ENCODE assay signal across 8 cellular contexts in the genomic region with DNA sequence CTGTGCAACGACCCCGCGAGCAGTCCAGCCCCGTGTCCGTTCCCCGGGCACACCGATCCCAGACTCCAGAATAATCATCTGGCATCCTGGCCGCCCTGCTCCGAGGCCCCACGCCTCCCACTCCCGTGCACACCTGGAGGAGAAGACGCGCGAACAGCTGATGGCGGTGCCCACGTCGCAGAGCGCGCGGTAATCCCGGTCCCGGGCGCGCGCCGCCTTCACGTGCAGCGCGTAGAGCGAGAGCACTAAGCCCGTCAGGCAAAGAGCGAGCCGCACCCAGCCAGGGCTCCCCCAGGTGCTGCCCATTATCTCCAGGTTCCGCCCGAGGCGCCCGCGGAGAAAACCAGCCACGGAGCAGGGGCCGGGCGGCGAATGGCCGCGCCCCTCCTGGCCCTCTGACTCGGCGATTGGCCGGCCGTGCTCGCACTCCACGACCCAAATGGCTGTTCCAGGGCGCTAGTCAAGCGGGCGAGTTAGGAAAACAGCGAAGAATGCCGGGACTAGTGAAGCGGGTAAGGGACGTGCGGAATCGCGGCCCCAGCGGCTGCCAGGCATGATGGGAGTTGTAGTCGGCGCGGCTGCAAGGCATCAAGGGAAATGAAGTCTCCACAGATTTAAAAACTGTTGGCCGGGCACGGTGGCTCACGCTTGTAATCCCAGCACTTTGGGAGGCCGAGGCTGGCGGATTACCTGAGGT. TPM values are rescaled to one million over a fixed set of nuclear protein-coding genes. Genes with fewer than 3 reads are reported as not detected.
DNase-seq lines count a peak whose midpoint lies in the region; ATAC-seq, FAIRE-seq and TF ChIP-seq lines count a peak whose summit lies in the region.

A gene (minus strand): TSS at position 374 of the 697 bp plus-strand sequence. CDS start 68 bp downstream, at position 306.

- H4K20me1 ChIP-seq in BLaER1 treated with 17β-estradiol and CSF1 and Interleukin-3, amounts not matched to agents 10 nM and 100 nM: peaks cover 0 to 29% (median 0%) of the 10 kb centered on the region in 11 experiments; a peak in 7 of 22 replicates
- peaks cover 12% of the 10 kb centered on the region for H4K20me1 ChIP-seq in HepG2 (ENCODE audit: insufficient read depth, low read length)

- peak within 1 kb of the TSS; percentile 47 to 82 (median 77); a peak in 21 of 22 replicates for H3K27ac ChIP-seq in BLaER1 treated with 17β-estradiol and CSF1 and Interleukin-3, amounts not matched to agents 10 nM and 100 nM
- H3K27ac ChIP-seq in HepG2 (ENCODE audit: extremely low read length, insufficient read depth, low read length): peak within 1 kb of the TSS; percentile 84

- peak; percentile 99 for DNase-seq in NCI-H69 (lab: John Stamatoyannopoulos, UW)
- DNase-seq in activated CD4-positive, alpha-beta T cell treated with anti-CD3 and anti-CD28 coated beads, Interleukin-2, amount 50 U/mL, for 24 hours (ENCODE audit: low read depth in 1 of 2, low spot score in 1 of 2): peak; percentile 79 to 90
- peak; percentile 98 for DNase-seq in HepG2 (ENCODE audit: low spot score)
- peak; percentile 86 for DNase-seq in stimulated activated CD4-positive, alpha-beta T cell treated with anti-CD3 and anti-CD28 coated beads, Interleukin-4, amount 100 ng/mL, for 1 hour

- in situ Hi-C loops in HepG2 (cut with HindIII; ENCODE audit: extremely low pct_ligation_motif_present, low pct_unique_long_range_greater_than_20kb): no loop called here

- WGBS in HepG2 (ENCODE audit: low lambda C conversion rate): under 1% methylated on average over 47 of the region's 69 CpGs

- CTCF ChIA-PET in HepG2 (lab: Yijun Ruan, JAX; ENCODE audit: low intra/inter-chr PET ratio, low total read pairs): interaction anchor here (2.5 to 2.9 kb wide), 2 partner anchors 109 to 141 kb away, joined by 8 to 25 read pairs; a partner anchor contains a TSS

- ATAC-seq in GM19324 (IDR thresholded peaks at IDR 0.05; ENCODE audit: low FRiP score, unreplicated experiment) (peak; percentile 91), HG03469 (IDR thresholded peaks at IDR 0.05; ENCODE audit: unreplicated experiment) (peak; percentile 69), HepG2 (peak; percentile 95)

- peaks cover 37% of the 10 kb centered on the region for H3K4me1 Mint-ChIP-seq in dendritic cell treated with granulocyte-macrophage colony-stimulating factor and Interleukin-4, amounts not matched to agents 40 ng/mL and 50 ng/mL, for 4 days (ENCODE audit: low read depth)

- H3K9me3 Mint-ChIP-seq in dendritic cell treated with granulocyte-macrophage colony-stimulating factor and Interleukin-4, amounts not matched to agents 40 ng/mL and 50 ng/mL, for 4 days: peaks cover under 1% of the 10 kb centered on the region

- 0 out of 22 replicates have a peak, but pooled peaks cover 0 to under 1% (median 0%) of the 10 kb centered on the region in 11 experiments for H3K9me3 ChIP-seq in BLaER1 treated with 17β-estradiol and CSF1 and Interleukin-3, amounts not matched to agents 10 nM and 100 nM (replicated peaks in 1 of 11)
- H3K9me3 ChIP-seq in HepG2 (ENCODE audit: low read length): no peaks in the 10 kb centered on the region

- H3K36me3 ChIP-seq in BLaER1 treated with 17β-estradiol and CSF1 and Interleukin-3, amounts not matched to agents 10 nM and 100 nM: peaks cover 13 to 32% (median 22%) of the 10 kb centered on the region in 11 experiments
- H3K36me3 ChIP-seq in HepG2 (replicated peaks in 1 of 2; ENCODE audit: control insufficient read depth in 1 of 2, insufficient read depth in 2 of 2, low read length in 2 of 2): peaks cover 9 to 28% of the 10 kb centered on the region in 2 experiments

- peak within 1 kb of the TSS; percentile 83 for H3K27ac Mint-ChIP-seq in dendritic cell treated with granulocyte-macrophage colony-stimulating factor and Interleukin-4, amounts not matched to agents 40 ng/mL and 50 ng/mL, for 4 days

- peak within 1 kb of the TSS; percentile 83 to 99 (median 97) for H3K4me2 ChIP-seq in BLaER1 treated with 17β-estradiol and CSF1 and Interleukin-3, amounts not matched to agents 10 nM and 100 nM
- peak within 1 kb of the TSS; percentile 99 for H3K4me2 ChIP-seq in HepG2 (ENCODE audit: low read depth, low read length)

- H2AFZ ChIP-seq in HepG2 (ENCODE audit: low read length): no peak within 1 kb of the TSS

- peak within 1 kb of the TSS; percentile 88 for H3K4me3 Mint-ChIP-seq in dendritic cell treated with granulocyte-macrophage colony-stimulating factor and Interleukin-4, amounts not matched to agents 40 ng/mL and 50 ng/mL, for 4 days

- BruUV-seq in HepG2 (replicated peaks; lab: Mats Ljungman, UMichigan): no TSS peak

- peak; percentile 44 for TF ChIP-seq CTCF in HepG2 (CRISPR knock-in tag; IDR thresholded peaks at IDR 0.05)

- H3K79me2 ChIP-seq in HepG2 (ENCODE audit: insufficient read depth, low read length): peaks cover 33% of the 10 kb centered on the region

- no peaks in the 10 kb centered on the region for H3K27me3 Mint-ChIP-seq in dendritic cell treated with granulocyte-macrophage colony-stimulating factor and Interleukin-4, amounts not matched to agents 40 ng/mL and 50 ng/mL, for 4 days

- peak; percentile 95 for FAIRE-seq in HepG2 (lab: Jason Lieb, UNC)

- intact Hi-C loops in dendritic cell treated with granulocyte-macrophage colony-stimulating factor and Interleukin-4, amounts not matched to agents 40 ng/mL and 50 ng/mL, for 4 days (cut with micrococcal nuclease): loop anchor here (1.0 to 10.0 kb wide), 5 partner anchors 20 to 350 kb away; a partner anchor contains a TSS
- intact Hi-C loops in HepG2 (cut with micrococcal nuclease; ENCODE audit: unreplicated experiment): loop anchor here (1.0 to 10.0 kb wide), 5 partner anchors 20 to 348 kb away; a partner anchor contains a TSS

- H3K9ac ChIP-seq in BLaER1 treated with 17β-estradiol and CSF1 and Interleukin-3, amounts not matched to agents 10 nM and 100 nM: peak within 1 kb of the TSS; percentile 80 to 90 (median 87)
- H3K9ac ChIP-seq in HepG2 (ENCODE audit: insufficient read depth, low read depth, low read length): peak within 1 kb of the TSS; percentile 94

- H3K27me3 ChIP-seq in BLaER1 treated with 17β-estradiol and CSF1 and Interleukin-3, amounts not matched to agents 10 nM and 100 nM: no peaks in the 10 kb centered on the region
- H3K27me3 ChIP-seq in HepG2 (ENCODE audit: control insufficient read depth in 1 of 2, insufficient read depth in 2 of 2, low read length in 2 of 2): no peaks in the 10 kb centered on the region; a peak in 1 of 5 replicates

- peaks cover 36% of the 10 kb centered on the region for H3K36me3 Mint-ChIP-seq in dendritic cell treated with granulocyte-macrophage colony-stimulating factor and Interleukin-4, amounts not matched to agents 40 ng/mL and 50 ng/mL, for 4 days (ENCODE audit: low read depth)

- peak within 1 kb of the TSS; percentile 81 to 98 (median 92) for H3K4me3 ChIP-seq in BLaER1 treated with 17β-estradiol and CSF1 and Interleukin-3, amounts not matched to agents 10 nM and 100 nM
- H3K4me3 ChIP-seq in HepG2 (replicated peaks in 1 of 3; ENCODE audit: insufficient read depth in 1 of 3, low read depth in 2 of 3, low read length in 3 of 3): peak within 1 kb of the TSS; percentile 80 to 100 (median 82)

- POLR2A ChIA-PET in HepG2 (lab: Yijun Ruan, JAX): interaction anchor here (0.7 to 5.0 kb wide), 10 partner anchors 21 to 373 kb away, joined by 3 to 49 read pairs (median 10); a partner anchor contains a TSS

- peak; percentile 32; the same call in 1 of the 2 replicates for TF ChIP-seq RAD21 in HepG2 (CRISPR knock-in tag; IDR thresholded peaks at IDR 0.05)

- peaks cover 20 to 46% (median 29%) of the 10 kb centered on the region in 10 experiments for H3K4me1 ChIP-seq in BLaER1 treated with 17β-estradiol and CSF1 and Interleukin-3, amounts not matched to agents 10 nM and 100 nM
- H3K4me1 ChIP-seq in HepG2 (ENCODE audit: insufficient read depth, low read length): peaks cover 27% of the 10 kb centered on the region

- peak; percentile 84 to 90 for TF ChIP-seq POLR2A in HepG2 (IDR thresholded peaks at IDR 0.05; ENCODE audit: insufficient read depth in 1 of 2, low read depth in 2 of 2, low read length in 2 of 2)

- TF ChIP-seq EP300 in HepG2 (IDR thresholded peaks at IDR 0.05; ENCODE audit: low read depth in 2 of 2, low read length in 2 of 2) (peak in 1 of 2 experiments; percentile 44; a peak in 1 of 4 replicates), HepG2 (CRISPR knock-in tag; IDR thresholded peaks at IDR 0.05; ENCODE audit: borderline replicate concordance) (peak; percentile 51)

TF ChIP-seq in HepG2, 621 proteins besides CTCF, POLR2A, EP300 and RAD21 (continues in another document):
- TF ChIP-seq ZKSCAN8 (CRISPR knock-in tag; IDR thresholded peaks at IDR 0.05; ENCODE audit: borderline replicate concordance) (peak; percentile 57; the same call in 1 of the 2 replicates), KLF12 (CRISPR knock-in tag; IDR thresholded peaks at IDR 0.05; ENCODE audit: borderline replicate concordance) (peak; percentile 93; the same call in 1 of the 2 replicates), THAP11 (CRISPR knock-in tag; IDR thresholded peaks at IDR 0.05) (peak; percentile 99), KDM6A (CRISPR knock-in tag; IDR thresholded peaks at IDR 0.05; ENCODE audit: low read depth) (no peak)

RNA-seq across cellular contexts. Expression of the gene that starts here (rescaled TPM):
- 92.1 and 141 TPM in 2 replicates for total RNA-seq in HepG2 (2016; rRNA removed; fragmentation: Illumina TruSeq; extraction: Trizol)
- 108 and 123 TPM in 2 replicates for total RNA-seq in HepG2 (2016; cell fraction: cytosol; rRNA removed; fragmentation: Illumina TruSeq; extraction: Trizol; ENCODE audit: low read depth)
- 100 and 140 TPM in 2 replicates for total RNA-seq in HepG2 (2016; cell fraction: insoluble cytoplasmic fraction; rRNA removed; fragmentation: Illumina TruSeq; extraction: Trizol)
- total RNA-seq in HepG2 (2016; cell fraction: membrane; rRNA removed; fragmentation: Illumina TruSeq; extraction: Trizol): 83.8 and 103 TPM in 2 replicates
- 94.6 and 113 TPM in 2 replicates for total RNA-seq in HepG2 (2016; cell fraction: nucleus; rRNA removed; fragmentation: Illumina TruSeq; extraction: Trizol)
- 613 and 615 TPM in 2 replicates for polyA plus RNA-seq in HepG2 (2011; rRNA removed)
- polyA plus RNA-seq in HepG2 (2011; cell fraction: cytosol; rRNA removed): 980 and 1,226 TPM in 2 replicates
- 399 and 426 TPM in 2 replicates for polyA plus RNA-seq in HepG2 (2011; cell fraction: nucleus; rRNA removed)
- polyA plus RNA-seq in HepG2 (2012): 226 and 325 TPM in 2 replicates
- 88.3 and 112 TPM in 2 replicates for polyA plus RNA-seq in HepG2 (2016; cell fraction: cytosol; fragmentation: Illumina TruSeq; extraction: Trizol; ENCODE audit: low read depth)
- 134 and 149 TPM in 2 replicates for polyA plus RNA-seq in HepG2 (2016; cell fraction: insoluble cytoplasmic fraction; fragmentation: Illumina TruSeq; extraction: Trizol; ENCODE audit: low read depth)
- 106 and 112 TPM in 2 replicates for polyA plus RNA-seq in HepG2 (2016; cell fraction: membrane; fragmentation: Illumina TruSeq; extraction: Trizol; ENCODE audit: low read depth)
- polyA plus RNA-seq in HepG2 (2016; cell fraction: nucleus; fragmentation: Illumina TruSeq; extraction: Trizol; ENCODE audit: insufficient read depth, low read depth): 220 and 229 TPM in 2 replicates
- polyA minus RNA-seq in HepG2 (2011; rRNA and poly(A)+ RNA removed; ENCODE audit: low replicate concordance): 450 and 1,230 TPM in 2 replicates
- 139 and 156 TPM in 2 replicates for polyA minus RNA-seq in HepG2 (2011; cell fraction: cytosol; rRNA and poly(A)+ RNA removed)
- polyA minus RNA-seq in HepG2 (2011; cell fraction: nucleus; rRNA and poly(A)+ RNA removed): 91.0 and 99.1 TPM in 2 replicates

Comparison
In these comparisons a context has a peak if more than half of its experiments do, and no peak if none do; other contexts are left out.
1. Peak in every context shown above with its lines: DNase-seq, ATAC-seq, H3K4me3 ChIP-seq and H3K27ac ChIP-seq.